ENCODE assay signal across 9 cellular contexts in the genomic region with DNA sequence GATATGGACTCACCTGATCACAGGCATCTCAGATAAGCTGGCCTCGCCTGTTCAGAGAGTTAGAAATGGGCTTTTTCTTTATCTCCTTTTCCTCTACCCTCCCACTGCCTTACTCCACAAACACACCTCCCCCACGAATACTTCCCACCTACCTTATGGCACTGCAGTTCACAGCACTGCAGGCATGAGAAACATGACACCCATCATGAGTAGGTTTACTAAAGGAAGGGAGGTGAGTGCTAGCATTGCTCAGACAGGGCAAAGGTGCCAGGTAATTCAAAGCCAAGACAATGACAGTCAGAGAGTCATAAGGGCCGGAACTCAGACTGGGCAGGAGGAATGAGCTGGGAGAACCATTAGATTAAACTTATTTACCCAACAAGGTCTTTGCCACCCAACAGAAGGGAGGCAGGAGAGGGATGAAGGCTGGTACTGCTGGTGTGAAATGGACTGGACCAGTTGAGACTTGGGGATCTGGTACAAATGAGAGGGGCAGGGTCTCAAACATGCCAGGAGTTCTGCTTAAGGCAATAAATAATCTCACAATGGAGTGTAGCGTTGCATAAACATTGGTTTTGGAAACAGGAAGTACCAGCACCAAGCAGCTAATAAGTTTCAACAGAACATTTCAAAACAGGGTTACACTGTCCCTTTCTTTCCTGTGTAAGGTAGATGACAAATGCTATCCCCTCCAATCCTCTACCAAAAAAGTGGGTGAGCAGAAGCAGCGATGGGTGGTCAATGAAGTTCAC.
DNase-seq lines count a peak whose midpoint lies in the region; ATAC-seq and TF ChIP-seq lines count a peak whose summit lies in the region.
"Had no signal": no experiment of that assay in that cellular context is flagged by ENCODE, and none has a peak within 500 bp of the region (broad histone marks: within the 10 kb centered on the region; RNA-seq: fewer than 3 reads in every experiment).

No MANE protein-coding gene starts in this region.

- no peaks in the 10 kb centered on the region for H3K9me3 ChIP-seq in ovary

- no peak for ATAC-seq in HG03354 (IDR thresholded peaks at IDR 0.05; ENCODE audit: poor library complexity, severe bottlenecking, unreplicated experiment)

- H3K36me3 ChIP-seq in ovary: no peaks in the 10 kb centered on the region

- 85 to 88% (median 85%) methylated on average over 5 of the region's 5 CpGs for WGBS in ovary, 3 donors

- TF ChIP-seq CTCF in RWPE1 (conservative IDR thresholded peaks at IDR 0.05; ENCODE audit: low read depth) (no peak), GM20000 (IDR thresholded peaks at IDR 0.05; ENCODE audit: extremely low read depth, missing control alignments) (no peak), ovary (IDR thresholded peaks at IDR 0.05) (no peak)

- CTCF ChIA-PET in RWPE1 (lab: Yijun Ruan, JAX): interaction anchor here (1.0 kb wide), 1 partner anchor 269 kb away, joined by 3 read pairs; no protein-coding TSS in a partner anchor

- no peak for TF ChIP-seq POLR2A in ovary (IDR thresholded peaks at IDR 0.05)

- no peaks in the 10 kb centered on the region for H3K4me1 ChIP-seq in ovary (ENCODE audit: insufficient read depth)

- DNase-seq in activated T-cell treated with anti-CD3 and anti-CD28 coated beads, Interleukin-2, amount 50 U/mL, for 1 hour: peak; percentile 15
- no peak for DNase-seq in activated T-cell treated with anti-CD3 and anti-CD28 coated beads, Interleukin-2, amount 50 U/mL, for 48 hours
- peak; percentile 31 for DNase-seq in RWPE1 (ENCODE audit: low spot score)
- peak; percentile 28 for DNase-seq in fibroblast of gingiva (ENCODE audit: low read depth)
- DNase-seq in substantia nigra (lab: John Stamatoyannopoulos, UW): no peak
- DNase-seq in GM20000 (ENCODE audit: low spot score): no peak
- no peak for DNase-seq in ovary

- H3K4me3 ChIP-seq in ovary: no peak overlapping the region

- H3K27ac ChIP-seq in RWPE1 (no peak overlapping the region), substantia nigra (ENCODE audit: low read depth, low read length, poor library complexity, severe bottlenecking) (peak overlapping the region; percentile 46), ovary (no peak overlapping the region)
- H3K27ac ChIP-seq: VCaP had no signal

- H3K27me3 ChIP-seq in ovary: no peaks in the 10 kb centered on the region

- intact Hi-C loops in ovary (cut with DNase I): no loop called here

- POLR2A ChIA-PET in RWPE1 (lab: Yijun Ruan, JAX; ENCODE audit: low non-redundant PET): interaction anchor here (0.6 kb wide), 1 partner anchor 11 kb away, joined by 11 read pairs; no protein-coding TSS in a partner anchor

- TF ChIP-seq EP300 in ovary (IDR thresholded peaks at IDR 0.05): no peak

Comparison
In these comparisons a context has a peak if more than half of its experiments do, and no peak if none do; other contexts are left out.
1. DNase-seq: peak in activated T-cell treated with anti-CD3 and anti-CD28 coated beads, Interleukin-2, amount 50 U/mL, for 1 hour (single experiment), RWPE1 (single experiment) and fibroblast of gingiva (single experiment); none in activated T-cell treated with anti-CD3 and anti-CD28 coated beads, Interleukin-2, amount 50 U/mL, for 48 hours (0 of 2), substantia nigra (0 of 49), GM20000 (single experiment) and ovary (0 of 5).